Comparison of ENCODE assay signal across 1 cellular context in genomic region chr6:108001696-108002231, GRCh38.
A peak's percentile ranks its signal among the peaks of the same experiment; 100 is the strongest.
TF ChIP-seq lines count a peak whose summit lies in the region.

No MANE protein-coding gene starts in this region.

TF ChIP-seq in HepG2, 621 proteins besides CTCF, POLR2A, EP300 and RAD21 (continues in another document):
- TF ChIP-seq, protein P1, sequence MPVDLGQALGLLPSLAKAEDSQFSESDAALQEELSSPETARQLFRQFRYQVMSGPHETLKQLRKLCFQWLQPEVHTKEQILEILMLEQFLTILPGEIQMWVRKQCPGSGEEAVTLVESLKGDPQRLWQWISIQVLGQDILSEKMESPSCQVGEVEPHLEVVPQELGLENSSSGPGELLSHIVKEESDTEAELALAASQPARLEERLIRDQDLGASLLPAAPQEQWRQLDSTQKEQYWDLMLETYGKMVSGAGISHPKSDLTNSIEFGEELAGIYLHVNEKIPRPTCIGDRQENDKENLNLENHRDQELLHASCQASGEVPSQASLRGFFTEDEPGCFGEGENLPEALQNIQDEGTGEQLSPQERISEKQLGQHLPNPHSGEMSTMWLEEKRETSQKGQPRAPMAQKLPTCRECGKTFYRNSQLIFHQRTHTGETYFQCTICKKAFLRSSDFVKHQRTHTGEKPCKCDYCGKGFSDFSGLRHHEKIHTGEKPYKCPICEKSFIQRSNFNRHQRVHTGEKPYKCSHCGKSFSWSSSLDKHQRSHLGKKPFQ (CRISPR knock-in tag; IDR thresholded peaks at IDR 0.05; ENCODE audit: insufficient replicate concordance) = no peak
- TF ChIP-seq CCAR2 (optimal IDR thresholded peaks at IDR 0.05; ENCODE audit: low read depth, low read length) (no peak), FOXJ3 (CRISPR knock-in tag; IDR thresholded peaks at IDR 0.05; ENCODE audit: borderline replicate concordance) (0 out of 2 replicates have a peak, but pooled peaks have one; percentile 25), GFI1 (CRISPR knock-in tag; IDR thresholded peaks at IDR 0.05; ENCODE audit: borderline replicate concordance) (peak; percentile 94), ZNF589 (CRISPR knock-in tag; conservative IDR thresholded peaks at IDR 0.05) (no peak), ZNF841 (CRISPR knock-in tag; IDR thresholded peaks at IDR 0.05; ENCODE audit: borderline replicate concordance) (no peak), ZNF329 (CRISPR knock-in tag; IDR thresholded peaks at IDR 0.05; ENCODE audit: low read depth) (no peak), ERF (CRISPR knock-in tag; IDR thresholded peaks at IDR 0.05) (peak; percentile 56; the same call in 1 of the 2 replicates), ZFP36L2 (CRISPR knock-in tag; IDR thresholded peaks at IDR 0.05) (no peak), HNRNPLL (IDR thresholded peaks at IDR 0.05; ENCODE audit: low read depth, low read length, poor library complexity, severe bottlenecking) (no peak), SALL1 (CRISPR knock-in tag; IDR thresholded peaks at IDR 0.05) (peak; percentile 40), HDAC2 (CRISPR knock-in tag; IDR thresholded peaks at IDR 0.05) (peak; percentile 41), YEATS2 (CRISPR knock-in tag; IDR thresholded peaks at IDR 0.05; ENCODE audit: borderline replicate concordance) (0 out of 2 replicates have a peak, but pooled peaks have one; percentile 23), CSRNP2 (CRISPR knock-in tag; conservative IDR thresholded peaks at IDR 0.05; ENCODE audit: low read depth) (no peak), GATAD1 (CRISPR knock-in tag; IDR thresholded peaks at IDR 0.05) (peak; percentile 44; the same call in 1 of the 2 replicates), SNAPC5 (CRISPR knock-in tag; IDR thresholded peaks at IDR 0.05; ENCODE audit: borderline replicate concordance) (no peak), ZNF782 (CRISPR knock-in tag; IDR thresholded peaks at IDR 0.05; ENCODE audit: borderline replicate concordance) (no peak), BCL3 (CRISPR knock-in tag; IDR thresholded peaks at IDR 0.05) (0 out of 2 replicates have a peak, but pooled peaks have one; percentile 26), NCOA2 (CRISPR knock-in tag; IDR thresholded peaks at IDR 0.05) (peak; percentile 78), HNRNPK (IDR thresholded peaks at IDR 0.05; ENCODE audit: low read depth, low read length, poor library complexity, severe bottlenecking) (no peak), HMGXB4 (CRISPR knock-in tag; IDR thresholded peaks at IDR 0.05; ENCODE audit: borderline replicate concordance in 1 of 2, low read depth in 1 of 2) (0 out of 4 replicates have a peak, but pooled peaks of 1 of the 2 experiments have one; percentile 70), RORA (CRISPR knock-in tag; IDR thresholded peaks at IDR 0.05) (no peak), MEF2D (CRISPR knock-in tag; IDR thresholded peaks at IDR 0.05) (no peak), RCOR2 (CRISPR knock-in tag; IDR thresholded peaks at IDR 0.05) (peak; percentile 76; the same call in 1 of the 2 replicates), HDAC1 (CRISPR knock-in tag; IDR thresholded peaks at IDR 0.05) (peak; percentile 74), ZIK1 (CRISPR knock-in tag; IDR thresholded peaks at IDR 0.05; ENCODE audit: borderline replicate concordance, low read depth) (no peak), BHLHE40 (IDR thresholded peaks at IDR 0.05; ENCODE audit: low read length) (peak; percentile 82), RNF2 (conservative IDR thresholded peaks at IDR 0.05; ENCODE audit: low read depth) (0 out of 2 replicates have a peak, but pooled peaks have one; percentile 43), TBP (CRISPR knock-in tag; IDR thresholded peaks at IDR 0.05) (no peak), SIN3A (IDR thresholded peaks at IDR 0.05; ENCODE audit: borderline replicate concordance, low read depth, low read length) (no peak), ZNF543 (CRISPR knock-in tag; IDR thresholded peaks at IDR 0.05) (0 out of 2 replicates have a peak, but pooled peaks have one; percentile 57), TBL1XR1 (IDR thresholded peaks at IDR 0.05; ENCODE audit: borderline replicate concordance, low read length, partially characterized antibody) (no peak), ZFP90 (CRISPR knock-in tag; IDR thresholded peaks at IDR 0.05; ENCODE audit: borderline replicate concordance) (no peak), GPBP1L1 (CRISPR knock-in tag; IDR thresholded peaks at IDR 0.05) (no peak), ZEB1 (IDR thresholded peaks at IDR 0.05; ENCODE audit: insufficient replicate concordance, low read depth) (peak; percentile 24), GTF3A (CRISPR knock-in tag; conservative IDR thresholded peaks at IDR 0.05) (no peak), SNRNP70 (IDR thresholded peaks at IDR 0.05; ENCODE audit: low read depth, low read length) (no peak), ZNF614 (CRISPR knock-in tag; IDR thresholded peaks at IDR 0.05; ENCODE audit: borderline replicate concordance) (0 out of 2 replicates have a peak, but pooled peaks have one; percentile 26), ZNF138 (CRISPR knock-in tag; IDR thresholded peaks at IDR 0.05; ENCODE audit: low read depth) (no peak), TEAD3 (CRISPR knock-in tag; optimal IDR thresholded peaks at IDR 0.05; ENCODE audit: borderline replicate concordance) (peak; percentile 93), PPARG (CRISPR knock-in tag; conservative IDR thresholded peaks at IDR 0.05) (0 out of 2 replicates have a peak, but pooled peaks have one; percentile 40), CREBL2 (CRISPR knock-in tag; IDR thresholded peaks at IDR 0.05; ENCODE audit: borderline replicate concordance) (no peak), CREB1 (IDR thresholded peaks at IDR 0.05) (no peak), CREB1 (CRISPR knock-in tag; IDR thresholded peaks at IDR 0.05) (peak; percentile 43; the same call in 1 of the 2 replicates), ATF4 (CRISPR knock-in tag; IDR thresholded peaks at IDR 0.05) (0 out of 4 replicates have a peak, but pooled peaks of 1 of the 2 experiments have one; percentile 16), RARA (CRISPR knock-in tag; IDR thresholded peaks at IDR 0.05) (peak; percentile 77)
- TF ChIP-seq, protein P2, sequence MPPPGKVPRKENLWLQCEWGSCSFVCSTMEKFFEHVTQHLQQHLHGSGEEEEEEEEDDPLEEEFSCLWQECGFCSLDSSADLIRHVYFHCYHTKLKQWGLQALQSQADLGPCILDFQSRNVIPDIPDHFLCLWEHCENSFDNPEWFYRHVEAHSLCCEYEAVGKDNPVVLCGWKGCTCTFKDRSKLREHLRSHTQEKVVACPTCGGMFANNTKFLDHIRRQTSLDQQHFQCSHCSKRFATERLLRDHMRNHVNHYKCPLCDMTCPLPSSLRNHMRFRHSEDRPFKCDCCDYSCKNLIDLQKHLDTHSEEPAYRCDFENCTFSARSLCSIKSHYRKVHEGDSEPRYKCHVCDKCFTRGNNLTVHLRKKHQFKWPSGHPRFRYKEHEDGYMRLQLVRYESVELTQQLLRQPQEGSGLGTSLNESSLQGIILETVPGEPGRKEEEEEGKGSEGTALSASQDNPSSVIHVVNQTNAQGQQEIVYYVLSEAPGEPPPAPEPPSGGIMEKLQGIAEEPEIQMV (CRISPR knock-in tag; IDR thresholded peaks at IDR 0.05; ENCODE audit: low read depth) = no peak
- TF ChIP-seq, protein P3, sequence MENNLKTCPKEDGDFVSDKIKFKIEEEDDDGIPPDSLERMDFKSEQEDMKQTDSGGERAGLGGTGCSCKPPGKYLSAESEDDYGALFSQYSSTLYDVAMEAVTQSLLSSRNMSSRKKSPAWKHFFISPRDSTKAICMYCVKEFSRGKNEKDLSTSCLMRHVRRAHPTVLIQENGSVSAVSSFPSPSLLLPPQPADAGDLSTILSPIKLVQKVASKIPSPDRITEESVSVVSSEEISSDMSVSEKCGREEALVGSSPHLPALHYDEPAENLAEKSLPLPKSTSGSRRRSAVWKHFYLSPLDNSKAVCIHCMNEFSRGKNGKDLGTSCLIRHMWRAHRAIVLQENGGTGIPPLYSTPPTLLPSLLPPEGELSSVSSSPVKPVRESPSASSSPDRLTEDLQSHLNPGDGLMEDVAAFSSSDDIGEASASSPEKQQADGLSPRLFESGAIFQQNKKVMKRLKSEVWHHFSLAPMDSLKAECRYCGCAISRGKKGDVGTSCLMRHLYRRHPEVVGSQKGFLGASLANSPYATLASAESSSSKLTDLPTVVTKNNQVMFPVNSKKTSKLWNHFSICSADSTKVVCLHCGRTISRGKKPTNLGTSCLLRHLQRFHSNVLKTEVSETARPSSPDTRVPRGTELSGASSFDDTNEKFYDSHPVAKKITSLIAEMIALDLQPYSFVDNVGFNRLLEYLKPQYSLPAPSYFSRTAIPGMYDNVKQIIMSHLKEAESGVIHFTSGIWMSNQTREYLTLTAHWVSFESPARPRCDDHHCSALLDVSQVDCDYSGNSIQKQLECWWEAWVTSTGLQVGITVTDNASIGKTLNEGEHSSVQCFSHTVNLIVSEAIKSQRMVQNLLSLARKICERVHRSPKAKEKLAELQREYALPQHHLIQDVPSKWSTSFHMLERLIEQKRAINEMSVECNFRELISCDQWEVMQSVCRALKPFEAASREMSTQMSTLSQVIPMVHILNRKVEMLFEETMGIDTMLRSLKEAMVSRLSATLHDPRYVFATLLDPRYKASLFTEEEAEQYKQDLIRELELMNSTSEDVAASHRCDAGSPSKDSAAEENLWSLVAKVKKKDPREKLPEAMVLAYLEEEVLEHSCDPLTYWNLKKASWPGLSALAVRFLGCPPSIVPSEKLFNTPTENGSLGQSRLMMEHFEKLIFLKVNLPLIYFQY (CRISPR knock-in tag; IDR thresholded peaks at IDR 0.05; ENCODE audit: borderline replicate concordance) = no peak
- TF ChIP-seq, protein P4, sequence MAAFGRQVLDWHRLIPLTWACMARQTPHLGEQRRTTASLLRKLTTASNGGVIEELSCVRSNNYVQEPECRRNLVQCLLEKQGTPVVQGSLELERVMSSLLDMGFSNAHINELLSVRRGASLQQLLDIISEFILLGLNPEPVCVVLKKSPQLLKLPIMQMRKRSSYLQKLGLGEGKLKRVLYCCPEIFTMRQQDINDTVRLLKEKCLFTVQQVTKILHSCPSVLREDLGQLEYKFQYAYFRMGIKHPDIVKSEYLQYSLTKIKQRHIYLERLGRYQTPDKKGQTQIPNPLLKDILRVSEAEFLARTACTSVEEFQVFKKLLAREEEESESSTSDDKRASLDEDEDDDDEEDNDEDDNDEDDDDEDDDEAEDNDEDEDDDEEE (CRISPR knock-in tag; IDR thresholded peaks at IDR 0.05) = 0 out of 2 replicates have a peak, but pooled peaks have one; percentile 66
